8 cellular contexts compared by ENCODE assay signal in the genomic region with DNA sequence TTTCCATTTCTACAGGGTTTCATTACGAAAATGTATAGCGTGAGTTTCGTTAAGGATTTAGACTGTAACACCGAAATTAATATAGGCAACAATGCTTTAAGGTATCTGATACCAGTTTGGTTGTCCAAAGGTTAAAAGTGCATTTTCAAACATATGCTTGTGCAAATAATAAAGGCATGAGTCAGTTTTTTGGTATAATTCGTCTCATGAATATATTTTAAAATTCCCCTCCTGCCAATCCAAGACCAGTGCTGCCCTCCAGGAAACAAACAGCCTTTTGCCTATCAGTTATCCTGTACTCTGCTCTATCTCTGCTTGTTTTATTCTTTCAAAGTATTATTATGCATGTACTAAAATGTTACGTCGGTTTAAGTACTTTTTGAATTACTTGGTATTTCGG. TPM values are rescaled to one million over a fixed set of nuclear protein-coding genes. Genes with fewer than 3 reads are reported as not detected.
DNase-seq lines count a peak whose midpoint lies in the region; ATAC-seq and TF ChIP-seq lines count a peak whose summit lies in the region.

No MANE protein-coding gene starts in this region.

- peaks cover 0 to 20% (median 7%) of the 10 kb centered on the region in 3 donors for H3K36me3 Mint-ChIP-seq in CD8-positive, alpha-beta memory T cell
- H3K36me3 Mint-ChIP-seq in neural crest cell (ENCODE audit: low read depth), result peaks cover 6% of the 10 kb centered on the region

- POLR2A ChIA-PET in CD8-positive, alpha-beta memory T cell (lab: Charles Lee), result interaction anchor here (0.6 kb wide), 1 partner anchor 1536 kb away, joined by 3 read pairs; no protein-coding TSS in a partner anchor

- no peak for DNase-seq in CD8-positive, alpha-beta memory T cell
- DNase-seq in NCI-H226 (peak; percentile 25), neural crest cell (ENCODE audit: low read depth, low spot score) (no peak), inferior parietal cortex (ENCODE audit: extremely low spot score) (no peak), NCI-H2171 (lab: John Stamatoyannopoulos, UW) (no peak)

- CTCF ChIA-PET in CD8-positive, alpha-beta memory T cell (lab: Charles Lee), result no interaction called here

- peaks cover 65 to 74% (median 74%) of the 10 kb centered on the region in 3 donors for H3K4me1 Mint-ChIP-seq in CD8-positive, alpha-beta memory T cell
- H3K4me1 Mint-ChIP-seq in neural crest cell, result peaks cover 53% of the 10 kb centered on the region

- WGBS in ectodermal cell, 2 experiments, result 38 to 48% methylated on average over 8 of the region's 8 CpGs

- H3K36me3 ChIP-seq in CD8-positive, alpha-beta memory T cell (ENCODE audit: insufficient read depth, low read length), result no peaks in the 10 kb centered on the region
- no peaks in the 10 kb centered on the region for H3K36me3 ChIP-seq in ectodermal cell (ENCODE audit: control insufficient read depth, insufficient read depth, low read length)

- H3K9me3 Mint-ChIP-seq in CD8-positive, alpha-beta memory T cell, result no peaks in the 10 kb centered on the region
- H3K9me3 Mint-ChIP-seq in neural crest cell, result no peaks in the 10 kb centered on the region

- no peaks in the 10 kb centered on the region for H3K9me3 ChIP-seq in CD8-positive, alpha-beta memory T cell (ENCODE audit: low read length)
- H3K9me3 ChIP-seq in ectodermal cell (ENCODE audit: control insufficient read depth, low read length), result no peaks in the 10 kb centered on the region

- no peaks in the 10 kb centered on the region for H3K27me3 ChIP-seq in CD8-positive, alpha-beta memory T cell (ENCODE audit: insufficient read depth, low read length, poor library complexity, severe bottlenecking)
- no peaks in the 10 kb centered on the region for H3K27me3 ChIP-seq in ectodermal cell (ENCODE audit: control insufficient read depth, insufficient read depth, low read length, poor library complexity, severe bottlenecking)

- H3K27ac Mint-ChIP-seq in CD8-positive, alpha-beta memory T cell, result peak overlapping the region; percentile 80 to 96 (median 92)
- H3K27ac Mint-ChIP-seq in neural crest cell (ENCODE audit: unreplicated experiment), result peak overlapping the region; percentile 99

- TF ChIP-seq CTCF in neural crest cell (conservative IDR thresholded peaks at IDR 0.05), result no peak

- H3K27ac ChIP-seq in CD8-positive, alpha-beta memory T cell (ENCODE audit: low read depth, low read length), result no peak overlapping the region
- H3K27ac ChIP-seq in ectodermal cell (ENCODE audit: insufficient read depth, low read depth, low read length, poor library complexity, severe bottlenecking), result peak overlapping the region; percentile 93

- H3K4me3 Mint-ChIP-seq in CD8-positive, alpha-beta memory T cell, result peak overlapping the region; percentile 83 to 98 (median 93)
- H3K4me3 Mint-ChIP-seq in neural crest cell, result peak overlapping the region; percentile 100

- ATAC-seq in GM19324 (IDR thresholded peaks at IDR 0.05; ENCODE audit: low FRiP score, unreplicated experiment) (no peak), HG02759 (IDR thresholded peaks at IDR 0.05; ENCODE audit: unreplicated experiment) (no peak)

- peaks cover 0 to 2% of the 10 kb centered on the region in 2 donors for H3K27me3 Mint-ChIP-seq in CD8-positive, alpha-beta memory T cell
- H3K27me3 Mint-ChIP-seq in neural crest cell (ENCODE audit: low read depth), result peaks cover 4% of the 10 kb centered on the region

- H3K4me1 ChIP-seq in CD8-positive, alpha-beta memory T cell (ENCODE audit: insufficient read depth, low read length), result peaks cover 50% of the 10 kb centered on the region
- H3K4me1 ChIP-seq in ectodermal cell (ENCODE audit: control insufficient read depth, insufficient read depth, low read length), result peaks cover 9% of the 10 kb centered on the region

- no peak overlapping the region for H3K4me3 ChIP-seq in CD8-positive, alpha-beta memory T cell (ENCODE audit: low read length)
- peak overlapping the region; percentile 60 for H3K4me3 ChIP-seq in ectodermal cell (ENCODE audit: insufficient read depth, low read depth, low read length)

RNA-seq across cellular contexts. Expression of a gene that starts 2.0 kb away (rescaled TPM):
- 10 to 100 TPM; 20.3 to 26.1 TPM for total RNA-seq in CD8-positive, alpha-beta memory T cell
- polyA plus RNA-seq in CD8-positive, alpha-beta memory T cell, result 20.8 TPM
- 13.2 TPM for polyA plus RNA-seq in ectodermal cell (2013, experiment 1 of 4)
- polyA plus RNA-seq in ectodermal cell (2013, experiment 2 of 4), result 22.5 TPM
- 12.0 TPM for polyA plus RNA-seq in ectodermal cell (2013, experiment 3 of 4)
- polyA plus RNA-seq in ectodermal cell (2013, experiment 4 of 4), result 18.6 TPM
- 53.0 and 54.4 TPM in 2 replicates for total RNA-seq in neural crest cell
